8 cellular contexts compared by ENCODE assay signal in genomic region chr7:103279963-103280802, GRCh38. TPM values are rescaled to one million over a fixed set of nuclear protein-coding genes. Genes with fewer than 3 reads are reported as not detected.
A peak's percentile ranks its signal among the peaks of the same experiment; 100 is the strongest.
DNase-seq lines count a peak whose midpoint lies in the region; ATAC-seq and TF ChIP-seq lines count a peak whose summit lies in the region.
"Not testable (repeated sequence)": the region's sequence is repeated elsewhere in the genome, so short reads cannot be mapped to it uniquely, and the experiment has no call there.

No MANE protein-coding gene starts in this region.

- in situ Hi-C loops in Panc1 (cut with HindIII; ENCODE audit: low pct_unique_long_range_greater_than_20kb, low sequenced_read_pairs), result not testable (repeated sequence)

- H3K4me1 Mint-ChIP-seq in activated T-cell treated with anti-CD3 and anti-CD28 coated beads, Interleukin-2, amount 50 U/mL, for 72 hours (ENCODE audit: low read depth), result peaks cover 15% of the 10 kb centered on the region

- not testable (repeated sequence) for H3K9me3 ChIP-seq in DND-41 (ENCODE audit: insufficient read depth, low read length, severe bottlenecking); Panc1 (ENCODE audit: control insufficient read depth, insufficient read depth, low read depth, low read length); esophagus muscularis mucosa

- peak overlapping the region; percentile 77 for H3K4me2 ChIP-seq in DND-41 (ENCODE audit: insufficient read depth, low read length)

- not testable (repeated sequence) for H4K20me1 ChIP-seq in DND-41 (ENCODE audit: insufficient read depth, low read length)

- DNase-seq in DND-41 (peak; percentile 93), myocyte (ENCODE audit: low read depth) (peak; percentile 79)
- DNase-seq in Jurkat, Clone E6-1 (ENCODE audit: low read depth, low spot score), result peak; percentile 81
- DNase-seq in Panc1 (ENCODE audit: low read depth, low spot score); esophagus muscularis mucosa (ENCODE audit: extremely low spot score): not testable (repeated sequence)
- peak; percentile 87 to 91 for DNase-seq in activated T-cell treated with anti-CD3 and anti-CD28 coated beads, Interleukin-2, amount 50 U/mL, for 72 hours
- peak; percentile 78 to 92 for DNase-seq in stimulated activated CD8-positive, alpha-beta memory T cell treated with anti-CD3 and anti-CD28 coated beads, Interleukin-4, amount 100 ng/mL, for 4 hours (ENCODE audit: low read depth in 2 of 2, low spot score in 1 of 2)

- ATAC-seq in DND-41 (ENCODE audit: insufficient read depth, low read depth) (peak; percentile 90), GM21825 (IDR thresholded peaks at IDR 0.05; ENCODE audit: unreplicated experiment) (peak; percentile 92), Panc1 (peak; percentile 95)
- ATAC-seq in activated T-cell treated with anti-CD3 and anti-CD28 coated beads, Interleukin-2, amount 50 U/mL, for 72 hours (replicated peaks in 1 of 2), result peak; percentile 94 to 95

- not testable (repeated sequence) for TF ChIP-seq POLR2A in esophagus muscularis mucosa (IDR thresholded peaks at IDR 0.05; ENCODE audit: low read depth)

- under 1% methylated on average over 31 of the region's 71 CpGs for WGBS in esophagus muscularis mucosa

- H3K79me2 ChIP-seq in DND-41 (ENCODE audit: insufficient read depth, low read length), result peaks cover 22% of the 10 kb centered on the region

- TF ChIP-seq EP300 in esophagus muscularis mucosa (IDR thresholded peaks at IDR 0.05), result not testable (repeated sequence)

- POLR2A ChIA-PET in Panc1 (lab: Charles Lee), result not testable (repeated sequence)

- peaks cover 23% of the 10 kb centered on the region for H3K4me1 ChIP-seq in DND-41 (ENCODE audit: insufficient read depth, low read length)
- H3K4me1 ChIP-seq in Panc1 (ENCODE audit: control insufficient read depth, insufficient read depth, low read length), result not testable (repeated sequence)
- peaks cover 4 to 22% (median 16%) of the 10 kb centered on the region in 4 donors for H3K4me1 ChIP-seq in esophagus muscularis mucosa

- H3K27me3 Mint-ChIP-seq in activated T-cell treated with anti-CD3 and anti-CD28 coated beads, Interleukin-2, amount 50 U/mL, for 72 hours (ENCODE audit: low read depth), result not testable (repeated sequence)

- not testable (repeated sequence) for H3K27me3 ChIP-seq in DND-41 (ENCODE audit: insufficient read depth, low read length, poor library complexity); Panc1 (ENCODE audit: control insufficient read depth, insufficient read depth, low read length); esophagus muscularis mucosa

- BruUV-seq in Panc1 (replicated peaks; lab: Mats Ljungman, UMichigan), result not testable (repeated sequence)

- not testable (repeated sequence) for H3K36me3 Mint-ChIP-seq in activated T-cell treated with anti-CD3 and anti-CD28 coated beads, Interleukin-2, amount 50 U/mL, for 72 hours (ENCODE audit: insufficient read depth in 2 of 2)

- H2AFZ ChIP-seq in DND-41 (ENCODE audit: low read depth, low read length), result peak overlapping the region; percentile 90

- peak overlapping the region; percentile 89 to 96 for H3K4me3 Mint-ChIP-seq in activated T-cell treated with anti-CD3 and anti-CD28 coated beads, Interleukin-2, amount 50 U/mL, for 72 hours

- H3K36me3 ChIP-seq in DND-41 (ENCODE audit: insufficient read depth, low read length); Panc1 (ENCODE audit: control insufficient read depth, insufficient read depth, low read length); esophagus muscularis mucosa: not testable (repeated sequence)

- H3K27ac ChIP-seq in DND-41 (ENCODE audit: low read length) (peak overlapping the region; percentile 93), Panc1 (ENCODE audit: low read length) (peak overlapping the region; percentile 90), esophagus muscularis mucosa (replicated peaks in 1 of 4) (peak overlapping the region; percentile 41 to 75 (median 58))

- peak overlapping the region; percentile 92 for H3K27ac Mint-ChIP-seq in activated T-cell treated with anti-CD3 and anti-CD28 coated beads, Interleukin-2, amount 50 U/mL, for 72 hours

- not testable (repeated sequence) for TF ChIP-seq CTCF in DND-41 (IDR thresholded peaks at IDR 0.05; ENCODE audit: borderline replicate concordance, extremely low read depth, low read length, poor library complexity, severe bottlenecking); Panc1 (IDR thresholded peaks at IDR 0.05); esophagus muscularis mucosa (IDR thresholded peaks at IDR 0.05)

- CTCF ChIA-PET in Panc1 (lab: Charles Lee), result not testable (repeated sequence)

- H3K9ac ChIP-seq in DND-41 (ENCODE audit: low read depth, low read length), result peak overlapping the region; percentile 90

- H3K9me3 Mint-ChIP-seq in activated T-cell treated with anti-CD3 and anti-CD28 coated beads, Interleukin-2, amount 50 U/mL, for 72 hours, result not testable (repeated sequence)

- intact Hi-C loops in Panc1 (cut with micrococcal nuclease; ENCODE audit: unreplicated experiment); esophagus muscularis mucosa (cut with DNase I): not testable (repeated sequence)

- H3K4me3 ChIP-seq in DND-41 (ENCODE audit: low read depth in 1 of 2, low read length in 2 of 2), result peak overlapping the region; percentile 83 to 94
- H3K4me3 ChIP-seq in Jurkat, Clone E6-1 (ENCODE audit: low read length), result peak overlapping the region; percentile 85
- peak overlapping the region; percentile 78 to 85 for H3K4me3 ChIP-seq in Panc1 (ENCODE audit: low read depth in 2 of 2, low read length in 2 of 2)
- peak overlapping the region; percentile 62 to 67 (median 63) for H3K4me3 ChIP-seq in esophagus muscularis mucosa

RNA-seq across cellular contexts. Expression of gene PMPCB, which starts 17.1 kb away (rescaled TPM):
- 110 TPM for polyA plus RNA-seq in Jurkat, Clone E6-1 (2012; ENCODE audit: insufficient read depth, insufficient read length)
- total RNA-seq in Panc1 (2021; ENCODE audit: unreplicated experiment) (61.1 TPM), esophagus muscularis mucosa (10 to 100 TPM; 48.9 to 59.6 (median 50.6) TPM), myocyte (88.8 and 101 TPM in 2 replicates)
- polyA plus RNA-seq in Panc1 (2012; ENCODE audit: insufficient read length), result 43.1 TPM
- total RNA-seq in activated T-cell treated with anti-CD3 and anti-CD28 coated beads, Interleukin-2, amount 50 U/mL, for 72 hours, result 10 to 100 TPM; 89.7 to 96.1 TPM
- 52.1 TPM for polyA plus RNA-seq in myocyte (2012)
